In genomic region chr3:65787827-65788226, GRCh38 we compare ENCODE assay signal across 24 cellular contexts.
DNase-seq lines count a peak whose midpoint lies in the region; ATAC-seq, FAIRE-seq and TF ChIP-seq lines count a peak whose summit lies in the region.
"Had no signal": no experiment of that assay in that cellular context is flagged by ENCODE, and none has a peak within 500 bp of the region (broad histone marks: within the 10 kb centered on the region; RNA-seq: fewer than 3 reads in every experiment).

No MANE protein-coding gene starts in this region.

- no peak for TF ChIP-seq EP300 in K562 (IDR thresholded peaks at IDR 0.05; ENCODE audit: low read length)

- no peak overlapping the region for H3K4me2 ChIP-seq in K562 (ENCODE audit: insufficient read depth, low read length)
- H3K4me2 ChIP-seq: BLaER1 treated with 17β-estradiol and CSF1 and Interleukin-3, amounts not matched to agents 10 nM and 100 nM; KMS-11 had no signal

- H3K9me3 Mint-ChIP-seq in Caco-2 (ENCODE audit: unreplicated experiment) (no peaks in the 10 kb centered on the region), nephron progenitor cell (peaks cover 8% of the 10 kb centered on the region), osteocyte (ENCODE audit: unreplicated experiment) (no peaks in the 10 kb centered on the region)
- H3K9me3 Mint-ChIP-seq: CD4-positive, alpha-beta T cell had no signal

- H3K27ac Mint-ChIP-seq in Caco-2 (ENCODE audit: unreplicated experiment), result peak overlapping the region; percentile 23
- peak overlapping the region; percentile 98 for H3K27ac Mint-ChIP-seq in nephron progenitor cell
- H3K27ac Mint-ChIP-seq in osteocyte (ENCODE audit: unreplicated experiment), result no peak overlapping the region
- H3K27ac Mint-ChIP-seq: CD4-positive, alpha-beta T cell had no signal

- H3K4me1 ChIP-seq in Caco-2 (peaks cover 2% of the 10 kb centered on the region; the same call in 1 of the 2 replicates), K562 (replicated peaks in 1 of 2; ENCODE audit: control insufficient read depth in 2 of 2, insufficient read depth in 2 of 2, low read length in 2 of 2) (no peaks in the 10 kb centered on the region), thyroid gland (peaks cover 9 to 19% of the 10 kb centered on the region in 2 donors)

- POLR2A ChIA-PET in Caco-2 (lab: Charles Lee), result no interaction called here
- POLR2A ChIA-PET in K562 (lab: Yijun Ruan, JAX), result interaction anchor here (1.1 kb wide), 1 partner anchor 13 kb away, joined by 4 read pairs; no protein-coding TSS in a partner anchor

- no peak overlapping the region for H3K9ac ChIP-seq in K562 (ENCODE audit: insufficient read depth in 1 of 2, low read depth in 2 of 2, low read length in 2 of 2)
- H3K9ac ChIP-seq: BLaER1 treated with 17β-estradiol and CSF1 and Interleukin-3, amounts not matched to agents 10 nM and 100 nM; KMS-11 had no signal

- ATAC-seq in K562, result no peak
- ATAC-seq: Panc1 had no signal

- in situ Hi-C loops in K562 (cut with MboI), result loop anchor here (25.0 kb wide), 1 partner anchor 349 kb away; no protein-coding TSS in a partner anchor

- intact Hi-C loops in Caco-2 (cut with micrococcal nuclease; ENCODE audit: unreplicated experiment), result loop anchor here (10.0 kb wide), 2 partner anchors 247 to 407 kb away; partner anchors contain the start of gene MAGI1
- intact Hi-C loops in K562 (cut with micrococcal nuclease), result loop anchor here (10.0 kb wide), 1 partner anchor 127 kb away; no protein-coding TSS in a partner anchor
- intact Hi-C loops in thyroid gland (cut with DNase I), result no loop called here

- no peak for TF ChIP-seq CTCF in Caco-2 (IDR thresholded peaks at IDR 0.05; ENCODE audit: insufficient read depth in 1 of 2, low read depth in 1 of 2, low read length in 1 of 2, severe bottlenecking in 1 of 2, unreplicated experiment in 1 of 2)
- no peak for TF ChIP-seq CTCF in K562 (IDR thresholded peaks at IDR 0.05 in 2 of 3, conservative IDR thresholded peaks at IDR 0.05 in 1 of 3; ENCODE audit: insufficient read depth in 2 of 3, low read depth in 1 of 3, low read length in 3 of 3)
- no peak for TF ChIP-seq CTCF in nephron progenitor cell (IDR thresholded peaks at IDR 0.05)
- TF ChIP-seq CTCF in thyroid gland (IDR thresholded peaks at IDR 0.05), result no peak
- no peak for TF ChIP-seq CTCF in osteocyte (IDR thresholded peaks at IDR 0.05)

- no peak for DNase-seq in Caco-2
- DNase-seq in K562 (ENCODE audit: extremely low read depth in 1 of 4, low spot score in 3 of 4), result no peak
- no peak for DNase-seq in nephron progenitor cell
- DNase-seq in thyroid gland, result no peak
- DNase-seq in osteocyte (ENCODE audit: extremely low spot score, unreplicated experiment), result no peak
- DNase-seq in cortex of kidney (lab: John Stamatoyannopoulos, UW), result no peak
- no peak for DNase-seq in COR-L47 (lab: John Stamatoyannopoulos, UW)
- DNase-seq: AML-193; CD4-positive, alpha-beta T cell; DMS153; DND-41; IMR-90; NCI-H1092; NCI-H1417 treated with DMSO at 0.1 percent for 48 hours; NCI-H2081; NCI-H2227 treated with DMSO at 0.1 percent for 48 hours; NCI-H526 treated with DMSO at 0.1 percent for 48 hours; SHP77 had no signal

- no peaks in the 10 kb centered on the region for H4K20me1 ChIP-seq in K562 (replicated peaks; ENCODE audit: control insufficient read depth, insufficient read depth, low read length)
- H4K20me1 ChIP-seq: BLaER1 treated with 17β-estradiol and CSF1 and Interleukin-3, amounts not matched to agents 10 nM and 100 nM had no signal

- no peaks in the 10 kb centered on the region for H3K27me3 ChIP-seq in Caco-2 (replicated peaks; ENCODE audit: control insufficient read depth, insufficient read depth, low read length)
- peaks cover 0 to 2% of the 10 kb centered on the region in 2 experiments; a peak in 1 of 5 replicates for H3K27me3 ChIP-seq in K562 (ENCODE audit: control insufficient read depth in 2 of 2, insufficient read depth in 2 of 2, low read length in 2 of 2)
- no peaks in the 10 kb centered on the region for H3K27me3 ChIP-seq in thyroid gland
- H3K27me3 ChIP-seq: BLaER1 treated with 17β-estradiol and CSF1 and Interleukin-3, amounts not matched to agents 10 nM and 100 nM had no signal

- H3K27ac ChIP-seq in K562 (ENCODE audit: extremely low read depth, low read depth, low read length) (no peak overlapping the region), thyroid gland (peak overlapping the region in 2 of 3 donors; percentile 14 to 27)
- H3K27ac ChIP-seq: BLaER1 treated with 17β-estradiol and CSF1 and Interleukin-3, amounts not matched to agents 10 nM and 100 nM; KMS-11; RWPE1 had no signal

- H3K4me3 Mint-ChIP-seq in Caco-2 (ENCODE audit: unreplicated experiment), result no peak overlapping the region
- H3K4me3 Mint-ChIP-seq in nephron progenitor cell, result peak overlapping the region; percentile 45
- no peak overlapping the region for H3K4me3 Mint-ChIP-seq in osteocyte (ENCODE audit: unreplicated experiment)
- H3K4me3 Mint-ChIP-seq: CD4-positive, alpha-beta T cell had no signal

- no peaks in the 10 kb centered on the region for H3K79me2 ChIP-seq in K562 (ENCODE audit: control insufficient read depth, insufficient read depth, low read length)

- no peaks in the 10 kb centered on the region for H3K27me3 Mint-ChIP-seq in Caco-2 (ENCODE audit: insufficient read depth, unreplicated experiment)
- H3K27me3 Mint-ChIP-seq in nephron progenitor cell (ENCODE audit: low read depth, poor library complexity), result no peaks in the 10 kb centered on the region
- no peaks in the 10 kb centered on the region for H3K27me3 Mint-ChIP-seq in osteocyte (ENCODE audit: unreplicated experiment)
- H3K27me3 Mint-ChIP-seq: CD4-positive, alpha-beta T cell had no signal

- CTCF ChIA-PET in Caco-2 (lab: Charles Lee), result no interaction called here
- CTCF ChIA-PET in K562 (lab: Yijun Ruan, JAX; ENCODE audit: low intra/inter-chr PET ratio), result no interaction called here

- peaks cover 3% of the 10 kb centered on the region for H3K36me3 Mint-ChIP-seq in Caco-2 (ENCODE audit: insufficient read depth, unreplicated experiment)
- no peaks in the 10 kb centered on the region for H3K36me3 Mint-ChIP-seq in nephron progenitor cell (ENCODE audit: low read depth)
- H3K36me3 Mint-ChIP-seq in osteocyte (ENCODE audit: unreplicated experiment), result no peaks in the 10 kb centered on the region

- H3K36me3 ChIP-seq in Caco-2 (ENCODE audit: control insufficient read depth, insufficient read depth, low read length) (no peaks in the 10 kb centered on the region), K562 (ENCODE audit: control insufficient read depth, insufficient read depth, low read length) (no peaks in the 10 kb centered on the region), thyroid gland (no peaks in the 10 kb centered on the region)
- H3K36me3 ChIP-seq: BLaER1 treated with 17β-estradiol and CSF1 and Interleukin-3, amounts not matched to agents 10 nM and 100 nM had no signal

- no peak overlapping the region for H2AFZ ChIP-seq in K562 (ENCODE audit: low read depth, low read length)

- H3K4me1 Mint-ChIP-seq in Caco-2 (ENCODE audit: low read depth, unreplicated experiment) (peaks cover 11% of the 10 kb centered on the region), nephron progenitor cell (peaks cover 73% of the 10 kb centered on the region), osteocyte (ENCODE audit: unreplicated experiment) (peaks cover 23% of the 10 kb centered on the region)

- TF ChIP-seq RAD21 in K562 (CRISPR knock-in tag; conservative IDR thresholded peaks at IDR 0.05 in 1 of 2, IDR thresholded peaks at IDR 0.05 in 1 of 2), result no peak

- no peaks in the 10 kb centered on the region for H3K9me3 ChIP-seq in Caco-2
- H3K9me3 ChIP-seq in K562 (replicated peaks; ENCODE audit: control insufficient read depth, insufficient read depth, low read depth, low read length), result no peaks in the 10 kb centered on the region
- H3K9me3 ChIP-seq in thyroid gland, result no peaks in the 10 kb centered on the region
- H3K9me3 ChIP-seq: BLaER1 treated with 17β-estradiol and CSF1 and Interleukin-3, amounts not matched to agents 10 nM and 100 nM had no signal

- H3K9me1 ChIP-seq in K562 (ENCODE audit: control insufficient read depth, insufficient read depth, low read length), result no peaks in the 10 kb centered on the region

- FAIRE-seq in K562 (lab: Jason Lieb, UNC), result peak; percentile 11
- FAIRE-seq: A204.1, GM19239 had no signal

- no TSS peak for BruUV-seq in Caco-2 (replicated peaks; lab: Mats Ljungman, UMichigan)
- BruUV-seq in K562 (replicated peaks; lab: Mats Ljungman, UMichigan), result no TSS peak

- TF ChIP-seq POLR2A in K562 (conservative IDR thresholded peaks at IDR 0.05) (no peak), thyroid gland (IDR thresholded peaks at IDR 0.05) (no peak)

- H3K4me3 ChIP-seq in Caco-2 (ENCODE audit: low read depth, low read length) (no peak overlapping the region), K562 (no peak overlapping the region), thyroid gland (replicated peaks in 1 of 3) (no peak overlapping the region)
- H3K4me3 ChIP-seq: BLaER1 treated with 17β-estradiol and CSF1 and Interleukin-3, amounts not matched to agents 10 nM and 100 nM had no signal

- 0% methylated on average over 2 of the region's 2 CpGs for WGBS in K562 (ENCODE audit: insufficient coverage, low coverage, missing lambda C conversion rate)
- 66 to 68% methylated on average over 2 of the region's 2 CpGs for WGBS in thyroid gland, 2 donors

TF ChIP-seq in K562, 482 proteins besides CTCF, POLR2A, EP300 and RAD21 (continues in another document):
- TF ChIP-seq CHD4 (IDR thresholded peaks at IDR 0.05; ENCODE audit: insufficient read depth, insufficient replicate concordance, low read depth, low read length, poor library complexity, severe bottlenecking) (no peak), POU5F1 (IDR thresholded peaks at IDR 0.05; ENCODE audit: borderline replicate concordance, low read depth, low read length, partially characterized antibody) (no peak), SRSF9 (IDR thresholded peaks at IDR 0.05; ENCODE audit: borderline replicate concordance, low read depth, low read length) (no peak), MAFK (IDR thresholded peaks at IDR 0.05; ENCODE audit: low read length) (no peak), RNF2 (IDR thresholded peaks at IDR 0.05) (no peak), ZNF644 (tag; IDR thresholded peaks at IDR 0.05; ENCODE audit: low read depth) (no peak), POLR2AphosphoS2 (IDR thresholded peaks at IDR 0.05; ENCODE audit: low read length) (no peak), ZNF253 (CRISPR knock-in tag; conservative IDR thresholded peaks at IDR 0.05) (no peak), TCF15 (CRISPR knock-in tag; IDR thresholded peaks at IDR 0.05) (no peak), ZNF354B (CRISPR knock-in tag; IDR thresholded peaks at IDR 0.05) (no peak)
